ENCODE assay signal across 9 cellular contexts in the genomic region with DNA sequence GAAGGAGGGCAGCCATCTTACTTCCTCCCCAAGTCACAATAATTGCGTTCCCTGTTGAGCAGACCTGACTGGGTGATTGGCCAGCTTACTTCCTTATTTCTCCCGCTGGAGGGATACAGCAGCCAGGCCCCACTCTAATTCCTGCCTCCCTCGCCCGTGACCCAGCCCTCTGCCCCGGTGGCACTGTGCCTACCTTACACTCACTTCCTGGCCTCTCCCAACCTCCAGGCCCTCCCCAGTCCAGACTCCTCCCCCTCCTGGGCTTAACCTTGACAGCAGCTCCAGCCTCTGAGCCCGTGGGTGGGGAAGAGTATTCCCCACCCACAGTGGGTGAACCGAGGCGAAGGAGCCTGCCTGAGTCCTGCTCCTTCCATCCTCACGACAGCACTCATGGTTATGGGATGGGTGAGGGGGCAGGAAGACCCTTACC. TPM values are rescaled to one million over a fixed set of nuclear protein-coding genes. Genes with fewer than 3 reads are reported as not detected.
A peak's percentile ranks its signal among the peaks of the same experiment; 100 is the strongest.
DNase-seq lines count a peak whose midpoint lies in the region; ATAC-seq, FAIRE-seq and TF ChIP-seq lines count a peak whose summit lies in the region.
"Had no signal": no experiment of that assay in that cellular context is flagged by ENCODE, and none has a peak within 500 bp of the region (broad histone marks: within the 10 kb centered on the region; RNA-seq: fewer than 3 reads in every experiment).

No MANE protein-coding gene starts in this region.

- H3K79me2 ChIP-seq in DND-41 (ENCODE audit: insufficient read depth, low read length) (peaks cover 29% of the 10 kb centered on the region), OCI-LY1 (ENCODE audit: insufficient read depth, low read length) (peaks cover 7% of the 10 kb centered on the region)

- peaks cover 32% of the 10 kb centered on the region for H3K4me1 ChIP-seq in DND-41 (ENCODE audit: insufficient read depth, low read length)
- peaks cover 27% of the 10 kb centered on the region for H3K4me1 ChIP-seq in OCI-LY1 (ENCODE audit: insufficient read depth, low read length, severe bottlenecking)
- peaks cover 15% of the 10 kb centered on the region for H3K4me1 ChIP-seq in colonic mucosa

- peak overlapping the region; percentile 50 for H3K27ac Mint-ChIP-seq in neural crest cell (ENCODE audit: unreplicated experiment)

- H3K4me3 Mint-ChIP-seq in neural crest cell: peak overlapping the region; percentile 51

- intact Hi-C loops in colonic mucosa (cut with DNase I): no loop called here

- ATAC-seq in DND-41 (ENCODE audit: insufficient read depth, low read depth) (no peak), HG03457 (IDR thresholded peaks at IDR 0.05; ENCODE audit: unreplicated experiment) (no peak), GM19397 (IDR thresholded peaks at IDR 0.05; ENCODE audit: unreplicated experiment) (no peak), GM18502 (IDR thresholded peaks at IDR 0.05; ENCODE audit: poor library complexity, unreplicated experiment) (no peak)

- H3K4me2 ChIP-seq in DND-41 (ENCODE audit: insufficient read depth, low read length): 0 out of 2 replicates have a peak overlapping the region, but pooled peaks have one; percentile 92
- no peak overlapping the region for H3K4me2 ChIP-seq in OCI-LY1 (ENCODE audit: low read length)

- H3K36me3 ChIP-seq in DND-41 (ENCODE audit: insufficient read depth, low read length) (peaks cover 41% of the 10 kb centered on the region), OCI-LY1 (ENCODE audit: insufficient read depth, low read length) (peaks cover 34% of the 10 kb centered on the region; the same call in 1 of the 2 replicates), colonic mucosa (peaks cover 21% of the 10 kb centered on the region)

- H3K9me3 Mint-ChIP-seq in neural crest cell: no peaks in the 10 kb centered on the region

- H3K4me1 Mint-ChIP-seq in neural crest cell: peaks cover 10% of the 10 kb centered on the region

- H3K36me3 Mint-ChIP-seq in neural crest cell (ENCODE audit: low read depth): no peaks in the 10 kb centered on the region

- H2AFZ ChIP-seq in DND-41 (ENCODE audit: low read depth, low read length): no peak overlapping the region
- no peak overlapping the region for H2AFZ ChIP-seq in OCI-LY1 (ENCODE audit: low read length)

- peak overlapping the region; percentile 64; the same call in 1 of the 2 replicates for H3K9ac ChIP-seq in DND-41 (ENCODE audit: low read depth, low read length)
- H3K9ac ChIP-seq in OCI-LY1 (ENCODE audit: low read length): no peak overlapping the region
- H3K9ac ChIP-seq in colonic mucosa (ENCODE audit: low read depth in 2 of 2, low read length in 2 of 2): peak overlapping the region; percentile 47 to 100

- 0 out of 4 replicates have a peak overlapping the region, but pooled peaks of 1 of the 2 experiments have one; percentile 74 for H3K4me3 ChIP-seq in DND-41 (ENCODE audit: low read depth in 1 of 2, low read length in 2 of 2)
- no peak overlapping the region for H3K4me3 ChIP-seq in OCI-LY1 (ENCODE audit: low read depth, low read length, poor library complexity, severe bottlenecking)
- H3K4me3 ChIP-seq in colonic mucosa: peak overlapping the region; percentile 77
- H3K4me3 ChIP-seq: thoracic aorta had no signal

- TF ChIP-seq CTCF in DND-41 (IDR thresholded peaks at IDR 0.05; ENCODE audit: borderline replicate concordance, extremely low read depth, low read length, poor library complexity, severe bottlenecking) (no peak), OCI-LY1 (IDR thresholded peaks at IDR 0.05; ENCODE audit: low read length) (no peak), colonic mucosa (IDR thresholded peaks at IDR 0.05) (no peak), neural crest cell (conservative IDR thresholded peaks at IDR 0.05) (no peak)

- H3K9me2 ChIP-seq in OCI-LY1 (ENCODE audit: low read depth, low read length): no peaks in the 10 kb centered on the region

- no peaks in the 10 kb centered on the region for H3K27me3 ChIP-seq in DND-41 (ENCODE audit: insufficient read depth, low read length, poor library complexity)
- H3K27me3 ChIP-seq in OCI-LY1 (ENCODE audit: insufficient read depth, low read length): no peaks in the 10 kb centered on the region
- no peaks in the 10 kb centered on the region for H3K27me3 ChIP-seq in colonic mucosa

- no peaks in the 10 kb centered on the region for H3F3A ChIP-seq in OCI-LY1 (ENCODE audit: insufficient read depth, low read length)

- DNase-seq in DND-41 (no peak), colonic mucosa (peak; percentile 98), neural crest cell (ENCODE audit: low read depth, low spot score) (no peak), urothelium cell line (ENCODE audit: low spot score) (no peak)

- H3K9me3 ChIP-seq in DND-41 (ENCODE audit: insufficient read depth, low read length, severe bottlenecking): no peaks in the 10 kb centered on the region
- no peaks in the 10 kb centered on the region for H3K9me3 ChIP-seq in OCI-LY1 (ENCODE audit: low read length)
- no peaks in the 10 kb centered on the region for H3K9me3 ChIP-seq in colonic mucosa
- H3K9me3 ChIP-seq: thoracic aorta had no signal

- H4K20me1 ChIP-seq in DND-41 (ENCODE audit: insufficient read depth, low read length) (peaks cover 10% of the 10 kb centered on the region; the same call in 1 of the 2 replicates), OCI-LY1 (ENCODE audit: insufficient read depth, low read length) (no peaks in the 10 kb centered on the region)

- FAIRE-seq in urothelium cell line (lab: Jason Lieb, UNC): no peak

- no peaks in the 10 kb centered on the region for H3K27me3 Mint-ChIP-seq in neural crest cell (ENCODE audit: low read depth)

- no peak overlapping the region for H3K27ac ChIP-seq in DND-41 (ENCODE audit: low read length)
- peak overlapping the region; percentile 83 for H3K27ac ChIP-seq in OCI-LY1 (ENCODE audit: low read depth, low read length, poor library complexity, severe bottlenecking)
- H3K27ac ChIP-seq in colonic mucosa: peak overlapping the region; percentile 96

RNA-seq across cellular contexts. Expression of gene BAK1, which starts 3.0 kb away (rescaled TPM):
- total RNA-seq in colonic mucosa (10 to 100 TPM; 72.1 to 76.6 TPM), neural crest cell (29.9 and 32.9 TPM in 2 replicates)

RNA-seq across cellular contexts. Expression of gene ITPR3, which starts 44.0 kb away (rescaled TPM):
- 100 to 1,000 TPM in 1 of 2 donors, 10 to 100 TPM in 1; 86.2 to 119 TPM for total RNA-seq in colonic mucosa
- total RNA-seq in neural crest cell: 16.0 TPM in 2 replicates
